Comparison of ENCODE assay signal across 9 cellular contexts in genomic region chr16:10738231-10739077, GRCh38.
DNase-seq lines count a peak whose midpoint lies in the region; ATAC-seq and FAIRE-seq lines count a peak whose summit lies in the region.
"Had no signal": no experiment of that assay in that cellular context is flagged by ENCODE, and none has a peak within 500 bp of the region (broad histone marks: within the 10 kb centered on the region; RNA-seq: fewer than 3 reads in every experiment).

No MANE protein-coding gene starts in this region.

- ATAC-seq in HG02981 (IDR thresholded peaks at IDR 0.05; ENCODE audit: unreplicated experiment): peak; percentile 68

- peak; percentile 64 for DNase-seq in activated naive CD4-positive, alpha-beta T cell treated with Interleukin-2 at 50 U/mL for 16 hours
- DNase-seq in activated naive CD4-positive, alpha-beta T cell (lab: John Stamatoyannopoulos, UW): no peak
- DNase-seq in RCC 7860 (ENCODE audit: low spot score) (peak; percentile 89), anterior cingulate cortex (lab: John Stamatoyannopoulos, UW) (peak in 39 of 58 donors; percentile 13 to 86 (median 57)), islet precursor cell (peak; percentile 86), NCI-H345 treated with DMSO at 0.1 percent for 48 hours (lab: John Stamatoyannopoulos, UW; ENCODE audit: unreplicated experiment) (no peak)
- DNase-seq in stimulated activated CD4-positive, alpha-beta T cell treated with anti-CD3 and anti-CD28 coated beads, TNF-alpha, amount 100 ng/mL, for 24 hours (ENCODE audit: low read depth in 3 of 3): peak; percentile 18 to 58 (median 19)

- FAIRE-seq in RCC 7860 (lab: Jason Lieb, UNC): peak; percentile 67
- FAIRE-seq: G401.6 had no signal

Comparison
In these comparisons a context has a peak if more than half of its experiments do, and no peak if none do; other contexts are left out.
1. DNase-seq: peak in activated naive CD4-positive, alpha-beta T cell treated with Interleukin-2 at 50 U/mL for 16 hours (single experiment), RCC 7860 (single experiment), anterior cingulate cortex (39 of 58), islet precursor cell (single experiment) and stimulated activated CD4-positive, alpha-beta T cell treated with anti-CD3 and anti-CD28 coated beads, TNF-alpha, amount 100 ng/mL, for 24 hours (3 of 3); none in activated naive CD4-positive, alpha-beta T cell (0 of 4) and NCI-H345 treated with DMSO at 0.1 percent for 48 hours (single experiment).